ENCODE assay signal across 10 cellular contexts in genomic region chr16:47970291-47970931, GRCh38.
DNase-seq lines count a peak whose midpoint lies in the region; ATAC-seq and TF ChIP-seq lines count a peak whose summit lies in the region.
"Had no signal": no experiment of that assay in that cellular context is flagged by ENCODE, and none has a peak within 500 bp of the region (broad histone marks: within the 10 kb centered on the region; RNA-seq: fewer than 3 reads in every experiment).

No MANE protein-coding gene starts in this region.

- no peaks in the 10 kb centered on the region for H4K20me1 ChIP-seq in GM23248 (ENCODE audit: insufficient read depth)

- H3K79me2 ChIP-seq in GM23248 (ENCODE audit: insufficient read depth) (no peaks in the 10 kb centered on the region), mesendoderm (ENCODE audit: control insufficient read depth, insufficient read depth, low read length) (no peaks in the 10 kb centered on the region)

- no peak for ATAC-seq in effector memory CD8-positive, alpha-beta T cell (replicated peaks)
- ATAC-seq: activated naive CD4-positive, alpha-beta T cell treated with anti-CD3 and anti-CD28 coated beads, Interleukin-2, amount 50 U/mL, for 72 hours; naive thymus-derived CD4-positive, alpha-beta T cell had no signal

- no peak overlapping the region for H3K27ac ChIP-seq in GM23248
- H3K27ac ChIP-seq in mesendoderm (ENCODE audit: low read depth, low read length) = no peak overlapping the region

- H3K27ac Mint-ChIP-seq in effector memory CD8-positive, alpha-beta T cell = no peak overlapping the region
- H3K27ac Mint-ChIP-seq: activated naive CD4-positive, alpha-beta T cell treated with anti-CD3 and anti-CD28 coated beads, Interleukin-2, amount 50 U/mL, for 72 hours; naive thymus-derived CD4-positive, alpha-beta T cell had no signal

- H3K27me3 Mint-ChIP-seq in effector memory CD8-positive, alpha-beta T cell = peaks cover 0 to 9% of the 10 kb centered on the region in 2 donors

- H2BK5ac ChIP-seq in mesendoderm (ENCODE audit: low read length) = no peak overlapping the region

- no peak overlapping the region for H3K18ac ChIP-seq in mesendoderm (ENCODE audit: low read length)

- no peak overlapping the region for H3K56ac ChIP-seq in mesendoderm (ENCODE audit: low read length)

- H2AK5ac ChIP-seq in mesendoderm (ENCODE audit: low read length) = no peak overlapping the region

- TF ChIP-seq CTCF in NB4 (IDR thresholded peaks at IDR 0.05; ENCODE audit: low read depth, low read length) (no peak), cardiac fibroblast (IDR thresholded peaks at IDR 0.05; ENCODE audit: low read depth, low read length) (no peak)

- no peak overlapping the region for H3K9ac ChIP-seq in GM23248
- no peak overlapping the region for H3K9ac ChIP-seq in mesendoderm (ENCODE audit: low read length)

- no peaks in the 10 kb centered on the region for H3K4me1 Mint-ChIP-seq in effector memory CD8-positive, alpha-beta T cell (ENCODE audit: low read depth in 2 of 2)
- H3K4me1 Mint-ChIP-seq: naive thymus-derived CD4-positive, alpha-beta T cell had no signal

- H3K4me3 ChIP-seq in GM23248 (no peak overlapping the region), NB4 (ENCODE audit: low read depth, low read length) (no peak overlapping the region), cardiac fibroblast (replicated peaks in 1 of 2; ENCODE audit: low read depth in 2 of 2, low read length in 2 of 2) (no peak overlapping the region), mesendoderm (ENCODE audit: low read length) (no peak overlapping the region)

- no peaks in the 10 kb centered on the region for H3K36me3 Mint-ChIP-seq in effector memory CD8-positive, alpha-beta T cell (ENCODE audit: insufficient read depth)
- H3K36me3 Mint-ChIP-seq: activated naive CD4-positive, alpha-beta T cell treated with anti-CD3 and anti-CD28 coated beads, Interleukin-2, amount 50 U/mL, for 72 hours; naive thymus-derived CD4-positive, alpha-beta T cell had no signal

- TF ChIP-seq POLR2A in NB4 (IDR thresholded peaks at IDR 0.05; ENCODE audit: extremely low read depth, insufficient read length) = no peak

- no peaks in the 10 kb centered on the region for H3K79me1 ChIP-seq in mesendoderm (ENCODE audit: low read length)

- no peaks in the 10 kb centered on the region for H3K9me3 ChIP-seq in GM23248 (ENCODE audit: low read depth)

- no peaks in the 10 kb centered on the region for H3F3A ChIP-seq in GM23248 (ENCODE audit: insufficient read depth)

- H3K27me3 ChIP-seq in GM23248 (replicated peaks; ENCODE audit: insufficient read depth) (no peaks in the 10 kb centered on the region), mesendoderm (ENCODE audit: insufficient read depth, low read length, poor library complexity) (peaks cover 2% of the 10 kb centered on the region)

- no peaks in the 10 kb centered on the region; the same call in 1 of the 2 replicates for H3K9me2 ChIP-seq in GM23248 (ENCODE audit: insufficient read depth)

- no peak overlapping the region for H2BK120ac ChIP-seq in mesendoderm (ENCODE audit: low read depth, low read length)

- no peak overlapping the region for H3K4me3 Mint-ChIP-seq in effector memory CD8-positive, alpha-beta T cell
- H3K4me3 Mint-ChIP-seq: naive thymus-derived CD4-positive, alpha-beta T cell had no signal

- 3 to 5% methylated on average over 2 of the region's 2 CpGs for WGBS in GM23248 (ENCODE audit: low coverage in 1 of 2, low lambda C conversion rate in 2 of 2, missing lambda C conversion rate in 2 of 2), 2 experiments
- WGBS in mesendoderm (ENCODE audit: extremely low coverage, insufficient coverage, low lambda C conversion rate) = no CpG with 5 or more reads among the region's 2 CpGs

- H3K4me2 ChIP-seq in GM23248 (ENCODE audit: unreplicated experiment) = no peak overlapping the region
- H3K4me2 ChIP-seq in mesendoderm (ENCODE audit: low read length) = no peak overlapping the region

- H2AFZ ChIP-seq in GM23248 = no peak overlapping the region

- H2BK15ac ChIP-seq in mesendoderm (replicated peaks; ENCODE audit: low read depth) = no peak overlapping the region

- DNase-seq in GM23248 = peak; percentile 53
- DNase-seq in NB4 (ENCODE audit: low read depth) = peak; percentile 55
- peak; percentile 44 to 63 for DNase-seq in cardiac fibroblast (ENCODE audit: low read depth in 2 of 2)
- peak; percentile 87 for DNase-seq in mesendoderm
- DNase-seq in activated CD4-positive, alpha-beta T cell treated with anti-CD3 and anti-CD28 coated beads, Interleukin-2, amount 50 U/mL, for 1 hour = no peak
- DNase-seq in activated CD4-positive, alpha-beta T cell treated with anti-CD3 and anti-CD28 coated beads for 4 hours = no peak
- DNase-seq in effector memory CD8-positive, alpha-beta T cell = no peak
- no peak for DNase-seq in NCI-H524 treated with DMSO at 0.1 percent for 48 hours (lab: John Stamatoyannopoulos, UW)
- DNase-seq: naive thymus-derived CD4-positive, alpha-beta T cell had no signal

- H4K8ac ChIP-seq in mesendoderm (ENCODE audit: low read depth, low read length) = no peak overlapping the region

- H3K23ac ChIP-seq in mesendoderm (ENCODE audit: low read length) = no peak overlapping the region

- in situ Hi-C loops in GM23248 (cut with MboI) = no loop called here

- H3K9me3 Mint-ChIP-seq in effector memory CD8-positive, alpha-beta T cell = peaks cover 0 to 1% of the 10 kb centered on the region in 2 donors

- H3K36me3 ChIP-seq in GM23248 (ENCODE audit: low read depth) = no peaks in the 10 kb centered on the region
- no peaks in the 10 kb centered on the region for H3K36me3 ChIP-seq in mesendoderm (ENCODE audit: control insufficient read depth, insufficient read depth, low read length)

- H4K5ac ChIP-seq in mesendoderm (ENCODE audit: low read length) = no peak overlapping the region

- H3K4me1 ChIP-seq in GM23248 (ENCODE audit: insufficient read depth) = no peaks in the 10 kb centered on the region
- no peaks in the 10 kb centered on the region for H3K4me1 ChIP-seq in mesendoderm (ENCODE audit: control insufficient read depth, low read depth, low read length)

- no peak overlapping the region for H3K4ac ChIP-seq in mesendoderm (ENCODE audit: low read depth, low read length)

Comparison
In these comparisons a context has a peak if more than half of its experiments do, and no peak if none do; other contexts are left out.
1. DNase-seq: peak in GM23248 (single experiment), NB4 (single experiment), cardiac fibroblast (2 of 2) and mesendoderm (single experiment); none in activated CD4-positive, alpha-beta T cell treated with anti-CD3 and anti-CD28 coated beads, Interleukin-2, amount 50 U/mL, for 1 hour (single experiment), activated CD4-positive, alpha-beta T cell treated with anti-CD3 and anti-CD28 coated beads for 4 hours (0 of 2), effector memory CD8-positive, alpha-beta T cell (0 of 3) and NCI-H524 treated with DMSO at 0.1 percent for 48 hours (single experiment).